In the genomic region with DNA sequence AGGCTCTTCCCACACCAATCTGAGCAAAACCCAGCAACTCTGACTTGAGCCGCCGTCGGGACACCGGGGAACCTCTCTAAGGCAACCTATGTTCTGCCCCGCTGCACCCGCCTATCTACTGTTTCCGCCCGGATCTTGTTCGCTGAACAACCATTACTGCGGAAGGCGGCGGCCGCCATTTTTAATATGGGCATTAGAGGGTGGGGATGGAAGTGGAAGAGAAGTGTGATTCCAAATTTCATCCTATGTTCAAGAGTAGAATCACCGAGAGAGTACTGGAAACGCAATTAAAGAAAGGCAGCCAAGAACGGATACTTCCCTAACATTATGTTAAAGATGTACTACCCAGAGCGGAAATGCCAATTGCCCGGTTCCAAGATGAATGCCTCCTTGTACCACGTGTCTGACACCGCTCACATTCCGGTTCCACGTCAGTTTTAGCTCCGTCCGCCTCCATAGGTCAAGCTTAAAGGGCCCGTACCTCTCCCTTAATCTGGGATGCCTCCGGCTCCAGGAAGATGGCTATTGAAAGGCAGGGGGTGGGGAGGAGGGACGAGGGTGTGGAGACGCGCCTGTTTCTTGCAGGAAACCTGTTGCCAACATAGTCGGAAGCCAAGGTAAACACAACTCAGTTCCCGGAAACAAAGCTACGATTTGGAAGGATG, we compare ENCODE assay signal across 8 cellular contexts. TPM values are rescaled to one million over a fixed set of nuclear protein-coding genes. Genes with fewer than 3 reads are reported as not detected.
DNase-seq lines count a peak whose midpoint lies in the region; ATAC-seq and TF ChIP-seq lines count a peak whose summit lies in the region.

DPAGT1 (minus strand) TSS at position 95 of the 665 bp plus-strand sequence. CDS start 198 bp downstream, outside the sequence.

- peak within 1 kb of the TSS; percentile 88 for H3K4me3 ChIP-seq in OCI-LY7 (ENCODE audit: low read depth, low read length, poor library complexity, severe bottlenecking)

- CTCF ChIA-PET in OCI-LY7 (lab: Charles Lee; ENCODE audit: unreplicated experiment): interaction anchor here (0.7 to 0.8 kb wide), 4 partner anchors 105 to 242 kb away, joined by 3 to 7 read pairs (median 6); no protein-coding TSS in a partner anchor

- no TSS peak for BruUV-seq in OCI-LY7 (replicated peaks; lab: Mats Ljungman, UMichigan)

- H4K20me1 ChIP-seq in OCI-LY7 (ENCODE audit: insufficient read depth, low read length): no peaks in the 10 kb centered on the region

- DNase-seq in Caki2 (ENCODE audit: low read depth) (peak; percentile 93), HuH-7 (ENCODE audit: low spot score) (peak; percentile 78), OCI-LY7 (ENCODE audit: low spot score) (peak; percentile 93), epidermal melanocyte (ENCODE audit: insufficient read length, low spot score) (peak; percentile 92), midbrain (lab: John Stamatoyannopoulos, UW) (peak; percentile 97)
- peak; percentile 91 for DNase-seq in activated CD8-positive, alpha-beta memory T cell treated with anti-CD3 and anti-CD28 coated beads, Interleukin-2, amount 50 U/mL, for 48 hours
- peak; percentile 67 to 71 for DNase-seq in stimulated activated CD8-positive, alpha-beta memory T cell treated with anti-CD3 and anti-CD28 coated beads, Interleukin-2, amount 100 ng/mL, for 1 hour (ENCODE audit: low read depth in 2 of 2)

- peaks cover 21% of the 10 kb centered on the region for H3K36me3 ChIP-seq in OCI-LY7 (ENCODE audit: insufficient read depth, low read length)

- H3K79me2 ChIP-seq in OCI-LY7 (ENCODE audit: insufficient read depth, low read depth, low read length): peaks cover 20% of the 10 kb centered on the region

- no peaks in the 10 kb centered on the region for H3K9me3 ChIP-seq in OCI-LY7 (ENCODE audit: low read length)

- intact Hi-C loops in OCI-LY7 (cut with micrococcal nuclease; ENCODE audit: unreplicated experiment): loop anchor here (2.0 to 5.0 kb wide), 4 partner anchors 45 to 220 kb away; partner anchors contain the start of genes HYOU1, RPS25 and TRAPPC4

- peaks cover 49% of the 10 kb centered on the region for H3K4me1 ChIP-seq in OCI-LY7 (ENCODE audit: insufficient read depth, low read length, poor library complexity, severe bottlenecking)

- peak within 1 kb of the TSS; percentile 100 for H3K4me2 ChIP-seq in OCI-LY7 (ENCODE audit: low read length)

- peak within 1 kb of the TSS; percentile 86 for H3K27ac ChIP-seq in OCI-LY7 (ENCODE audit: low read depth, low read length, poor library complexity, severe bottlenecking)

- no peak for TF ChIP-seq CTCF in OCI-LY7 (conservative IDR thresholded peaks at IDR 0.05; ENCODE audit: low read length)

- POLR2A ChIA-PET in OCI-LY7 (lab: Charles Lee): interaction anchor here (0.5 to 1.8 kb wide), 10 partner anchors 9 to 220 kb away, joined by 3 to 8 read pairs (median 4); partner anchors contain the start of genes HMBS, HYOU1 and VPS11

- H2AFZ ChIP-seq in OCI-LY7 (ENCODE audit: low read length): peak within 1 kb of the TSS; percentile 84

- H3K9me2 ChIP-seq in OCI-LY7 (ENCODE audit: insufficient read depth, low read length): no peaks in the 10 kb centered on the region

- in situ Hi-C loops in Caki2 (cut with HindIII; ENCODE audit: low pct_unique_long_range_greater_than_20kb, low sequenced_read_pairs): loop anchor here (25.0 kb wide), 1 partner anchor 210 kb away; the partner anchor contains the start of gene MCAM

- peak; percentile 69 for ATAC-seq in GM21515 (IDR thresholded peaks at IDR 0.05; ENCODE audit: unreplicated experiment)

RNA-seq across cellular contexts. Expression of gene DPAGT1, which starts in this region (rescaled TPM):
- 13.1 and 24.2 TPM in 2 replicates for total RNA-seq in Caki2 (2014; rRNA removed; shearing (Covaris generic); ENCODE audit: low replicate concordance)
- 31.7 and 35.8 TPM in 2 replicates for total RNA-seq in OCI-LY7 (2014; rRNA removed; shearing (Covaris generic))
- total RNA-seq in OCI-LY7 (2022): 72.4 and 83.4 TPM in 2 replicates

Comparison
In these comparisons a context has a peak if more than half of its experiments do, and no peak if none do; other contexts are left out.
1. Peak in every context shown above with its lines: DNase-seq, ATAC-seq, H3K4me3 ChIP-seq and H3K27ac ChIP-seq.